ENCODE assay signal across 8 cellular contexts in genomic region chr3:172040976-172041963, GRCh38. TPM values are rescaled to one million over a fixed set of nuclear protein-coding genes. Genes with fewer than 3 reads are reported as not detected.
DNase-seq lines count a peak whose midpoint lies in the region; ATAC-seq and TF ChIP-seq lines count a peak whose summit lies in the region.

No MANE protein-coding gene starts in this region.

- intact Hi-C loops in ascending aorta (cut with DNase I), result loop anchor here (2.0 to 5.0 kb wide), 5 partner anchors 16 to 281 kb away; no protein-coding TSS in a partner anchor

- H3K4me3 Mint-ChIP-seq in IgD-negative memory B cell (peak overlapping the region; percentile 79 to 91 (median 88)), immature natural killer cell (peak overlapping the region; percentile 85 to 99 (median 90))
- H3K4me3 Mint-ChIP-seq in stimulated activated naive CD8-positive, alpha-beta T cell treated with anti-CD3 and anti-CD28 coated beads, Interleukin-15, amount 100 ng/mL, for 72 hours, result peak overlapping the region; percentile 64 to 81

- no peaks in the 10 kb centered on the region for H3K9me3 ChIP-seq in ascending aorta

- H3K36me3 ChIP-seq in ascending aorta, result peaks cover 0 to 3% of the 10 kb centered on the region in 2 donors

- peak overlapping the region in 1 of 3 donors; percentile 14 for H3K27ac Mint-ChIP-seq in IgD-negative memory B cell
- peak overlapping the region; percentile 88 to 94 (median 91) for H3K27ac Mint-ChIP-seq in immature natural killer cell
- peak overlapping the region; percentile 20 to 91 for H3K27ac Mint-ChIP-seq in stimulated activated naive CD8-positive, alpha-beta T cell treated with anti-CD3 and anti-CD28 coated beads, Interleukin-15, amount 100 ng/mL, for 72 hours

- ATAC-seq in stimulated activated naive CD8-positive, alpha-beta T cell treated with anti-CD3 and anti-CD28 coated beads, Interleukin-15, amount 100 ng/mL, for 72 hours, result no peak
- ATAC-seq in HG02885 (IDR thresholded peaks at IDR 0.05; ENCODE audit: poor library complexity, unreplicated experiment), result no peak

- H3K27ac ChIP-seq in C4-2B (peak overlapping the region; percentile 99), ascending aorta (peak overlapping the region; percentile 99 to 100)

- TF ChIP-seq CTCF in C4-2B (conservative IDR thresholded peaks at IDR 0.05) (peak; percentile 19), ascending aorta (IDR thresholded peaks at IDR 0.05) (no peak)

- H3K27me3 Mint-ChIP-seq in IgD-negative memory B cell, result peaks cover 6% of the 10 kb centered on the region
- peaks cover 3 to 15% (median 11%) of the 10 kb centered on the region in 3 donors for H3K27me3 Mint-ChIP-seq in immature natural killer cell (ENCODE audit: low read depth in 3 of 3)
- H3K27me3 Mint-ChIP-seq in stimulated activated naive CD8-positive, alpha-beta T cell treated with anti-CD3 and anti-CD28 coated beads, Interleukin-15, amount 100 ng/mL, for 72 hours, result peaks cover 8% of the 10 kb centered on the region

- DNase-seq in ascending aorta (ENCODE audit: low spot score in 2 of 2) (no peak), immature natural killer cell (no peak), HEK293T (ENCODE audit: extremely low spot score) (no peak), NCI-H128 (lab: John Stamatoyannopoulos, UW; ENCODE audit: unreplicated experiment) (no peak)
- DNase-seq in stimulated activated naive CD8-positive, alpha-beta T cell treated with anti-CD3 and anti-CD28 coated beads, Interleukin-15, amount 100 ng/mL, for 72 hours, result no peak

- POLR2A ChIA-PET in HEK293T (lab: Yijun Ruan, JAX), result interaction anchor here (0.7 to 1.6 kb wide), 5 partner anchors 10 to 98 kb away, joined by 3 to 4 read pairs (median 3); no protein-coding TSS in a partner anchor

- CTCF ChIA-PET in HEK293T (lab: Yijun Ruan, JAX), result interaction anchor here (1.0 kb wide), 1 partner anchor 162 kb away, joined by 4 read pairs; no protein-coding TSS in a partner anchor

- peaks cover 2 to 6% (median 2%) of the 10 kb centered on the region in 3 donors for H3K4me1 Mint-ChIP-seq in IgD-negative memory B cell
- peaks cover 76 to 86% of the 10 kb centered on the region in 2 donors for H3K4me1 Mint-ChIP-seq in immature natural killer cell
- peaks cover 35% of the 10 kb centered on the region for H3K4me1 Mint-ChIP-seq in stimulated activated naive CD8-positive, alpha-beta T cell treated with anti-CD3 and anti-CD28 coated beads, Interleukin-15, amount 100 ng/mL, for 72 hours

- H3K4me1 ChIP-seq in ascending aorta, result peaks cover 5 to 30% of the 10 kb centered on the region in 2 donors

- peaks cover 4% of the 10 kb centered on the region for H3K36me3 Mint-ChIP-seq in IgD-negative memory B cell
- peaks cover 0 to 4% (median 0%) of the 10 kb centered on the region in 3 donors for H3K36me3 Mint-ChIP-seq in immature natural killer cell

- H3K27me3 ChIP-seq in ascending aorta, result no peaks in the 10 kb centered on the region

- peak overlapping the region; percentile 85 to 94 for H3K4me3 ChIP-seq in ascending aorta

- H3K9me3 Mint-ChIP-seq in IgD-negative memory B cell (no peaks in the 10 kb centered on the region), immature natural killer cell (no peaks in the 10 kb centered on the region)
- H3K9me3 Mint-ChIP-seq in stimulated activated naive CD8-positive, alpha-beta T cell treated with anti-CD3 and anti-CD28 coated beads, Interleukin-15, amount 100 ng/mL, for 72 hours, result no peaks in the 10 kb centered on the region

TF ChIP-seq in HEK293T, 16 proteins besides CTCF, POLR2A, EP300 and RAD21:
- TF ChIP-seq SP1 (IDR thresholded peaks at IDR 0.05) (no peak), BHLHE40 (IDR thresholded peaks at IDR 0.05; ENCODE audit: borderline replicate concordance) (no peak), PKNOX1 (IDR thresholded peaks at IDR 0.05) (no peak), ZNF384 (IDR thresholded peaks at IDR 0.05) (no peak), HDGF (IDR thresholded peaks at IDR 0.05; ENCODE audit: borderline replicate concordance) (no peak), TARDBP (IDR thresholded peaks at IDR 0.05) (no peak), CTBP1 (IDR thresholded peaks at IDR 0.05; ENCODE audit: borderline replicate concordance) (no peak), ELF4 (IDR thresholded peaks at IDR 0.05) (no peak), L3MBTL2 (conservative IDR thresholded peaks at IDR 0.05) (no peak), ARNT (IDR thresholded peaks at IDR 0.05) (no peak), NFRKB (IDR thresholded peaks at IDR 0.05) (no peak)
TF ChIP-seq in HEK293T: peak in this region for 0.

RNA-seq across cellular contexts. Expression of gene FNDC3B, which starts 1.9 kb away (rescaled TPM):
- polyA plus RNA-seq in IgD-negative memory B cell, result 3.5 TPM
- 54.9 TPM for total RNA-seq in ascending aorta
- polyA plus RNA-seq in immature natural killer cell, result 10 to 100 TPM; 19.7 to 46.1 (median 24.4) TPM
